18 cellular contexts compared by ENCODE assay signal in genomic region chr19:16611121-16611520, GRCh38. TPM values are rescaled to one million over a fixed set of nuclear protein-coding genes. Genes with fewer than 3 reads are reported as not detected.
DNase-seq lines count a peak whose midpoint lies in the region; ATAC-seq, FAIRE-seq and TF ChIP-seq lines count a peak whose summit lies in the region.
"Had no signal": no experiment of that assay in that cellular context is flagged by ENCODE, and none has a peak within 500 bp of the region (broad histone marks: within the 10 kb centered on the region; RNA-seq: fewer than 3 reads in every experiment).

No MANE protein-coding gene starts in this region.

- DNase-seq in HepG2 (ENCODE audit: low spot score) = no peak
- no peak for DNase-seq in T-helper 17 cell
- DNase-seq in lower lobe of right lung = peak; percentile 57
- DNase-seq in germinal center (ENCODE audit: low spot score) = no peak
- DNase-seq in mesenchymal stem cell = no peak
- DNase-seq: activated CD4-positive, alpha-beta T cell treated with anti-CD3 and anti-CD28 coated beads for 1 hour; activated CD8-positive, alpha-beta memory T cell treated with anti-CD3 and anti-CD28 coated beads, Interleukin-2, amount 50 U/mL, for 4 hours; activated naive CD4-positive, alpha-beta T cell treated with anti-CD3 and anti-CD28 coated beads for 36 hours; HFFc6; NCI-H146; NCI-H446; stomach had no signal

- CTCF ChIA-PET in HepG2 (lab: Yijun Ruan, JAX; ENCODE audit: low intra/inter-chr PET ratio, low total read pairs) = no interaction called here

- H3K23ac ChIP-seq in mesenchymal stem cell (ENCODE audit: low read length in 2 of 2) = no peak overlapping the region

- H2AFZ ChIP-seq in HepG2 (ENCODE audit: low read length) (no peak overlapping the region), mesenchymal stem cell (ENCODE audit: low read depth, low read length) (no peak overlapping the region)

- no peaks in the 10 kb centered on the region for H3K27me3 ChIP-seq in liver (ENCODE audit: control insufficient read depth in 4 of 4, insufficient read depth in 4 of 4, low read length in 3 of 4)
- H3K27me3 ChIP-seq in HepG2 (ENCODE audit: control insufficient read depth in 1 of 2, insufficient read depth in 2 of 2, low read length in 2 of 2) = no peaks in the 10 kb centered on the region
- no peaks in the 10 kb centered on the region for H3K27me3 ChIP-seq in lower lobe of right lung (ENCODE audit: low read depth)
- H3K27me3 ChIP-seq in mesenchymal stem cell (ENCODE audit: control insufficient read depth in 1 of 2, insufficient read depth in 1 of 2, low read length in 2 of 2) = no peaks in the 10 kb centered on the region
- H3K27me3 ChIP-seq: stomach had no signal

- no peak for ATAC-seq in HepG2
- no peak for ATAC-seq in T-helper 17 cell
- peak; percentile 84 to 86 for ATAC-seq in lower lobe of right lung
- ATAC-seq in HG03097 (IDR thresholded peaks at IDR 0.05; ENCODE audit: low FRiP score, unreplicated experiment) = no peak

- H3K36me3 ChIP-seq in liver (ENCODE audit: control insufficient read depth in 4 of 4, insufficient read depth in 3 of 4, low read depth in 1 of 4, low read length in 3 of 4) = no peaks in the 10 kb centered on the region
- no peaks in the 10 kb centered on the region; a peak in 1 of 5 replicates for H3K36me3 ChIP-seq in HepG2 (replicated peaks in 1 of 2; ENCODE audit: control insufficient read depth in 1 of 2, insufficient read depth in 2 of 2, low read length in 2 of 2)
- no peaks in the 10 kb centered on the region for H3K36me3 ChIP-seq in lower lobe of right lung
- peaks cover 4 to 7% of the 10 kb centered on the region in 2 experiments for H3K36me3 ChIP-seq in mesenchymal stem cell (ENCODE audit: control insufficient read depth in 1 of 2, insufficient read depth in 2 of 2, low read depth in 1 of 2, low read length in 2 of 2)
- H3K36me3 ChIP-seq: stomach had no signal

- TF ChIP-seq RAD21 in liver (IDR thresholded peaks at IDR 0.05) (no peak), HepG2 (CRISPR knock-in tag; IDR thresholded peaks at IDR 0.05) (no peak)

- no peak overlapping the region for H2BK15ac ChIP-seq in mesenchymal stem cell (ENCODE audit: low read depth, poor library complexity, severe bottlenecking)

- H3K4me2 ChIP-seq in HepG2 (ENCODE audit: low read depth, low read length) (no peak overlapping the region), mesenchymal stem cell (ENCODE audit: low read length, poor library complexity, severe bottlenecking) (no peak overlapping the region)

- no peak for TF ChIP-seq EP300 in HepG2 (IDR thresholded peaks at IDR 0.05; ENCODE audit: low read depth in 2 of 2, low read length in 2 of 2)
- no peak for TF ChIP-seq EP300 in HepG2 (CRISPR knock-in tag; IDR thresholded peaks at IDR 0.05; ENCODE audit: borderline replicate concordance)

- TF ChIP-seq POLR2A in HepG2 (IDR thresholded peaks at IDR 0.05; ENCODE audit: insufficient read depth in 1 of 2, low read depth in 2 of 2, low read length in 2 of 2) = no peak

- no peak overlapping the region for H4K91ac ChIP-seq in mesenchymal stem cell (ENCODE audit: low read length)

- no peak for FAIRE-seq in HepG2 (lab: Jason Lieb, UNC)
- FAIRE-seq: G401.6, HTR-8/SVneo had no signal

- 95% methylated on average over 6 of the region's 6 CpGs for WGBS in liver
- WGBS in HepG2 (ENCODE audit: low lambda C conversion rate) = 98% methylated on average over 6 of the region's 6 CpGs
- WGBS in mesenchymal stem cell = 94% methylated on average over 4 of the region's 6 CpGs

- peak overlapping the region in 1 of 2 experiments; percentile 64 for H2BK12ac ChIP-seq in mesenchymal stem cell (ENCODE audit: low read length in 2 of 2)

- no peak overlapping the region for H2AK5ac ChIP-seq in mesenchymal stem cell (ENCODE audit: low read length, severe bottlenecking)

- H2BK5ac ChIP-seq in mesenchymal stem cell (ENCODE audit: low read depth, low read length, poor library complexity, severe bottlenecking) = no peak overlapping the region

- no peak overlapping the region for H4K8ac ChIP-seq in mesenchymal stem cell (ENCODE audit: low read length)

- BruUV-seq in HepG2 (replicated peaks; lab: Mats Ljungman, UMichigan) = no TSS peak

- POLR2A ChIA-PET in HepG2 (lab: Yijun Ruan, JAX) = no interaction called here

- H3K4me3 ChIP-seq in liver (ENCODE audit: low read depth in 1 of 3, low read length in 3 of 3) (no peak overlapping the region), HepG2 (replicated peaks in 1 of 3; ENCODE audit: insufficient read depth in 1 of 3, low read depth in 2 of 3, low read length in 3 of 3) (no peak overlapping the region), lower lobe of right lung (no peak overlapping the region), mesenchymal stem cell (ENCODE audit: insufficient read depth in 1 of 2, low read depth in 1 of 2, low read length in 2 of 2) (no peak overlapping the region)
- H3K4me3 ChIP-seq: stomach had no signal

- peaks cover 32% of the 10 kb centered on the region for H3K4me1 Mint-ChIP-seq in T-helper 17 cell

- no peak overlapping the region for H3K18ac ChIP-seq in mesenchymal stem cell (ENCODE audit: low read depth in 1 of 2, low read length in 2 of 2)

- H3K4me1 ChIP-seq in liver (ENCODE audit: control insufficient read depth in 4 of 4, insufficient read depth in 4 of 4, low read length in 3 of 4) (peaks cover 0 to 26% (median 11%) of the 10 kb centered on the region in 4 donors), HepG2 (ENCODE audit: insufficient read depth, low read length) (no peaks in the 10 kb centered on the region), lower lobe of right lung (peaks cover 75% of the 10 kb centered on the region), mesenchymal stem cell (ENCODE audit: control insufficient read depth, insufficient read depth, low read depth, low read length) (peaks cover 13% of the 10 kb centered on the region)

- H2BK120ac ChIP-seq in mesenchymal stem cell (ENCODE audit: low read depth, low read length) = no peak overlapping the region

- H3K27ac Mint-ChIP-seq in T-helper 17 cell = peak overlapping the region; percentile 24
- H3K27ac Mint-ChIP-seq: activated naive CD4-positive, alpha-beta T cell treated with anti-CD3 and anti-CD28 coated beads for 36 hours; HFFc6 had no signal

- intact Hi-C loops in HepG2 (cut with micrococcal nuclease; ENCODE audit: unreplicated experiment) (no loop called here), lower lobe of right lung (cut with DNase I) (no loop called here)

- H3K9ac ChIP-seq in liver (ENCODE audit: low read depth in 1 of 2, low read length in 2 of 2) (no peak overlapping the region), HepG2 (ENCODE audit: insufficient read depth, low read depth, low read length) (no peak overlapping the region), mesenchymal stem cell (ENCODE audit: low read length) (no peak overlapping the region)

- peaks cover 22% of the 10 kb centered on the region for H3K79me1 ChIP-seq in mesenchymal stem cell (replicated peaks; ENCODE audit: low read length, poor library complexity, severe bottlenecking)

- H3K27ac ChIP-seq in liver (ENCODE audit: low read depth in 1 of 2, low read length in 2 of 2) (peak overlapping the region; percentile 41 to 57), HepG2 (ENCODE audit: extremely low read length, insufficient read depth, low read length) (no peak overlapping the region), lower lobe of right lung (no peak overlapping the region), mesenchymal stem cell (ENCODE audit: low read length, poor library complexity, severe bottlenecking) (no peak overlapping the region)
- H3K27ac ChIP-seq: stomach had no signal

- TF ChIP-seq CTCF in liver (IDR thresholded peaks at IDR 0.05; ENCODE audit: low read depth, low read length, missing input control) (no peak), HepG2 (CRISPR knock-in tag; IDR thresholded peaks at IDR 0.05) (no peak), lower lobe of right lung (IDR thresholded peaks at IDR 0.05) (no peak)

- H3K9me3 ChIP-seq in liver (ENCODE audit: control insufficient read depth in 4 of 4, low read length in 3 of 4) (no peaks in the 10 kb centered on the region), HepG2 (ENCODE audit: low read length) (no peaks in the 10 kb centered on the region), T-helper 17 cell (ENCODE audit: control insufficient read depth, low read length, poor library complexity, severe bottlenecking) (no peaks in the 10 kb centered on the region), lower lobe of right lung (no peaks in the 10 kb centered on the region), mesenchymal stem cell (ENCODE audit: control insufficient read depth, low read length) (no peaks in the 10 kb centered on the region)
- H3K9me3 ChIP-seq: stomach had no signal

- no peaks in the 10 kb centered on the region for H3K27me3 Mint-ChIP-seq in T-helper 17 cell

- in situ Hi-C loops in HepG2 (cut with HindIII; ENCODE audit: extremely low pct_ligation_motif_present, low pct_unique_long_range_greater_than_20kb) = no loop called here

- H3K4ac ChIP-seq in mesenchymal stem cell (ENCODE audit: low read depth in 1 of 2, low read length in 2 of 2) = no peak overlapping the region

- no peaks in the 10 kb centered on the region for H3K36me3 Mint-ChIP-seq in T-helper 17 cell (ENCODE audit: low read depth)
- H3K36me3 Mint-ChIP-seq: brain had no signal

- H3K79me2 ChIP-seq in HepG2 (ENCODE audit: insufficient read depth, low read length) = peaks cover 87% of the 10 kb centered on the region

- no peak overlapping the region for H3K4me3 Mint-ChIP-seq in T-helper 17 cell
- H3K4me3 Mint-ChIP-seq: activated naive CD4-positive, alpha-beta T cell treated with anti-CD3 and anti-CD28 coated beads for 36 hours; brain; HFFc6; neural crest cell had no signal

- peaks cover 11% of the 10 kb centered on the region; the same call in 1 of the 2 replicates for H4K20me1 ChIP-seq in HepG2 (ENCODE audit: insufficient read depth, low read length)

- H3K14ac ChIP-seq in mesenchymal stem cell (ENCODE audit: low read length in 2 of 2) = no peak overlapping the region

RNA-seq across cellular contexts. Expression of gene MED26, which starts 16.9 kb away (rescaled TPM):
- 1 to 10 TPM; 3.4 to 3.8 TPM for total RNA-seq in liver
- polyA plus RNA-seq in liver = 1 to 10 TPM; 1.5 to 3.0 TPM
- total RNA-seq in HepG2 (2016; rRNA removed; fragmentation: Illumina TruSeq; extraction: Trizol) = 3.3 and 3.8 TPM in 2 replicates
- 0.88 and 1.1 TPM in 2 replicates for total RNA-seq in HepG2 (2016; cell fraction: cytosol; rRNA removed; fragmentation: Illumina TruSeq; extraction: Trizol; ENCODE audit: low read depth)
- total RNA-seq in HepG2 (2016; cell fraction: insoluble cytoplasmic fraction; rRNA removed; fragmentation: Illumina TruSeq; extraction: Trizol) = 2.3 and 2.9 TPM in 2 replicates
- total RNA-seq in HepG2 (2016; cell fraction: membrane; rRNA removed; fragmentation: Illumina TruSeq; extraction: Trizol) = 2.2 and 2.5 TPM in 2 replicates
- total RNA-seq in HepG2 (2016; cell fraction: nucleus; rRNA removed; fragmentation: Illumina TruSeq; extraction: Trizol) = 4.4 and 6.8 TPM in 2 replicates
- 3.3 and 3.5 TPM in 2 replicates for polyA plus RNA-seq in HepG2 (2011; rRNA removed)
- polyA plus RNA-seq in HepG2 (2011; cell fraction: cytosol; rRNA removed) = 2.7 and 3.7 TPM in 2 replicates
- 4.2 and 6.4 TPM in 2 replicates for polyA plus RNA-seq in HepG2 (2011; cell fraction: nucleus; rRNA removed)
- 3.0 and 3.2 TPM in 2 replicates for polyA plus RNA-seq in HepG2 (2012)
- 0.35 and 0.40 TPM in 2 replicates for polyA plus RNA-seq in HepG2 (2016; cell fraction: cytosol; fragmentation: Illumina TruSeq; extraction: Trizol; ENCODE audit: low read depth)
- polyA plus RNA-seq in HepG2 (2016; cell fraction: insoluble cytoplasmic fraction; fragmentation: Illumina TruSeq; extraction: Trizol; ENCODE audit: low read depth) = 3.6 and 5.3 TPM in 2 replicates
- 1.6 and 1.7 TPM in 2 replicates for polyA plus RNA-seq in HepG2 (2016; cell fraction: membrane; fragmentation: Illumina TruSeq; extraction: Trizol; ENCODE audit: low read depth)
- 6.4 and 8.6 TPM in 2 replicates for polyA plus RNA-seq in HepG2 (2016; cell fraction: nucleus; fragmentation: Illumina TruSeq; extraction: Trizol; ENCODE audit: insufficient read depth, low read depth)
- 12.3 and 16.1 TPM in 2 replicates for polyA minus RNA-seq in HepG2 (2011; rRNA and poly(A)+ RNA removed; ENCODE audit: low replicate concordance)
- polyA minus RNA-seq in HepG2 (2011; cell fraction: cytosol; rRNA and poly(A)+ RNA removed) = 4.7 and 5.5 TPM in 2 replicates
- polyA minus RNA-seq in HepG2 (2011; cell fraction: nucleus; rRNA and poly(A)+ RNA removed) = 14.0 and 19.3 TPM in 2 replicates
- total RNA-seq in T-helper 17 cell = 10 to 100 TPM; 36.4 to 41.8 TPM
- 11.1 TPM for total RNA-seq in lower lobe of right lung
- 4.5 TPM for polyA plus RNA-seq in mesenchymal stem cell (2013, experiment 1 of 2)
- 4.4 TPM for polyA plus RNA-seq in mesenchymal stem cell (2013, experiment 2 of 2)

RNA-seq across cellular contexts. Expression of gene SLC35E1, which starts 38.9 kb away (rescaled TPM):
- 10 to 100 TPM; 12.1 to 20.5 TPM for total RNA-seq in liver
- 10 to 100 TPM; 11.2 to 12.1 TPM for polyA plus RNA-seq in liver
- 17.2 and 21.2 TPM in 2 replicates for total RNA-seq in HepG2 (2016; rRNA removed; fragmentation: Illumina TruSeq; extraction: Trizol)
- 6.0 and 7.6 TPM in 2 replicates for total RNA-seq in HepG2 (2016; cell fraction: cytosol; rRNA removed; fragmentation: Illumina TruSeq; extraction: Trizol; ENCODE audit: low read depth)
- total RNA-seq in HepG2 (2016; cell fraction: insoluble cytoplasmic fraction; rRNA removed; fragmentation: Illumina TruSeq; extraction: Trizol) = 15.6 and 20.2 TPM in 2 replicates
- total RNA-seq in HepG2 (2016; cell fraction: membrane; rRNA removed; fragmentation: Illumina TruSeq; extraction: Trizol) = 18.9 and 19.7 TPM in 2 replicates
- total RNA-seq in HepG2 (2016; cell fraction: nucleus; rRNA removed; fragmentation: Illumina TruSeq; extraction: Trizol) = 18.5 and 21.4 TPM in 2 replicates
- polyA plus RNA-seq in HepG2 (2011; rRNA removed) = 46.5 and 48.0 TPM in 2 replicates
- 31.6 and 37.8 TPM in 2 replicates for polyA plus RNA-seq in HepG2 (2011; cell fraction: cytosol; rRNA removed)
- 26.3 and 38.8 TPM in 2 replicates for polyA plus RNA-seq in HepG2 (2011; cell fraction: nucleus; rRNA removed)
- polyA plus RNA-seq in HepG2 (2012) = 25.6 and 26.5 TPM in 2 replicates
- 5.7 and 6.3 TPM in 2 replicates for polyA plus RNA-seq in HepG2 (2016; cell fraction: cytosol; fragmentation: Illumina TruSeq; extraction: Trizol; ENCODE audit: low read depth)
- 16.1 and 22.5 TPM in 2 replicates for polyA plus RNA-seq in HepG2 (2016; cell fraction: insoluble cytoplasmic fraction; fragmentation: Illumina TruSeq; extraction: Trizol; ENCODE audit: low read depth)
- 20.6 and 22.2 TPM in 2 replicates for polyA plus RNA-seq in HepG2 (2016; cell fraction: membrane; fragmentation: Illumina TruSeq; extraction: Trizol; ENCODE audit: low read depth)
- 45.9 and 46.6 TPM in 2 replicates for polyA plus RNA-seq in HepG2 (2016; cell fraction: nucleus; fragmentation: Illumina TruSeq; extraction: Trizol; ENCODE audit: insufficient read depth, low read depth)
- 181 and 185 TPM in 2 replicates for polyA minus RNA-seq in HepG2 (2011; rRNA and poly(A)+ RNA removed; ENCODE audit: low replicate concordance)
- 33.0 and 39.5 TPM in 2 replicates for polyA minus RNA-seq in HepG2 (2011; cell fraction: cytosol; rRNA and poly(A)+ RNA removed)
- polyA minus RNA-seq in HepG2 (2011; cell fraction: nucleus; rRNA and poly(A)+ RNA removed) = 24.8 and 31.7 TPM in 2 replicates
- total RNA-seq in T-helper 17 cell = 10 to 100 TPM; 68.1 to 75.9 TPM
- total RNA-seq in lower lobe of right lung = 47.3 TPM
- 65.2 TPM for polyA plus RNA-seq in mesenchymal stem cell (2013, experiment 1 of 2)
- polyA plus RNA-seq in mesenchymal stem cell (2013, experiment 2 of 2) = 65.7 TPM

RNA-seq across cellular contexts. Expression of gene SMIM7, which starts 48.8 kb away (rescaled TPM):
- total RNA-seq in liver = 10 to 100 TPM; 35.2 to 50.1 TPM
- 10 to 100 TPM; 43.6 to 81.8 TPM for polyA plus RNA-seq in liver
- total RNA-seq in HepG2 (2016; rRNA removed; fragmentation: Illumina TruSeq; extraction: Trizol) = 67.4 and 74.9 TPM in 2 replicates
- 22.7 and 23.8 TPM in 2 replicates for total RNA-seq in HepG2 (2016; cell fraction: cytosol; rRNA removed; fragmentation: Illumina TruSeq; extraction: Trizol; ENCODE audit: low read depth)
- total RNA-seq in HepG2 (2016; cell fraction: insoluble cytoplasmic fraction; rRNA removed; fragmentation: Illumina TruSeq; extraction: Trizol) = 70.2 and 82.6 TPM in 2 replicates
- total RNA-seq in HepG2 (2016; cell fraction: membrane; rRNA removed; fragmentation: Illumina TruSeq; extraction: Trizol) = 40.7 and 44.7 TPM in 2 replicates
- total RNA-seq in HepG2 (2016; cell fraction: nucleus; rRNA removed; fragmentation: Illumina TruSeq; extraction: Trizol) = 59.0 and 59.2 TPM in 2 replicates
- 54.7 and 55.7 TPM in 2 replicates for polyA plus RNA-seq in HepG2 (2011; rRNA removed)
- polyA plus RNA-seq in HepG2 (2011; cell fraction: cytosol; rRNA removed) = 48.4 and 57.9 TPM in 2 replicates
- polyA plus RNA-seq in HepG2 (2011; cell fraction: nucleus; rRNA removed) = 29.8 and 32.8 TPM in 2 replicates
- polyA plus RNA-seq in HepG2 (2012) = 35.2 and 40.9 TPM in 2 replicates
- 23.3 and 26.2 TPM in 2 replicates for polyA plus RNA-seq in HepG2 (2016; cell fraction: cytosol; fragmentation: Illumina TruSeq; extraction: Trizol; ENCODE audit: low read depth)
- 69.8 and 76.9 TPM in 2 replicates for polyA plus RNA-seq in HepG2 (2016; cell fraction: insoluble cytoplasmic fraction; fragmentation: Illumina TruSeq; extraction: Trizol; ENCODE audit: low read depth)
- 35.1 and 42.6 TPM in 2 replicates for polyA plus RNA-seq in HepG2 (2016; cell fraction: membrane; fragmentation: Illumina TruSeq; extraction: Trizol; ENCODE audit: low read depth)
- 93.6 and 97.3 TPM in 2 replicates for polyA plus RNA-seq in HepG2 (2016; cell fraction: nucleus; fragmentation: Illumina TruSeq; extraction: Trizol; ENCODE audit: insufficient read depth, low read depth)
- 48.4 and 75.2 TPM in 2 replicates for polyA minus RNA-seq in HepG2 (2011; rRNA and poly(A)+ RNA removed; ENCODE audit: low replicate concordance)
- 21.3 and 23.3 TPM in 2 replicates for polyA minus RNA-seq in HepG2 (2011; cell fraction: cytosol; rRNA and poly(A)+ RNA removed)
- polyA minus RNA-seq in HepG2 (2011; cell fraction: nucleus; rRNA and poly(A)+ RNA removed) = 58.6 and 66.2 TPM in 2 replicates
- 10 to 100 TPM; 60.7 to 70.2 TPM for total RNA-seq in T-helper 17 cell
- 70.5 TPM for total RNA-seq in lower lobe of right lung
- 67.8 TPM for polyA plus RNA-seq in mesenchymal stem cell (2013, experiment 1 of 2)
- polyA plus RNA-seq in mesenchymal stem cell (2013, experiment 2 of 2) = 69.3 TPM

RNA-seq across cellular contexts. Expression of gene TMEM38A, which starts 49.8 kb away (rescaled TPM):
- 1 to 10 TPM; 3.1 to 3.8 TPM for total RNA-seq in liver
- 1 to 10 TPM; 4.1 to 6.2 TPM for polyA plus RNA-seq in liver
- 1.7 and 4.8 TPM in 2 replicates for total RNA-seq in HepG2 (2016; rRNA removed; fragmentation: Illumina TruSeq; extraction: Trizol)
- total RNA-seq in HepG2 (2016; cell fraction: cytosol; rRNA removed; fragmentation: Illumina TruSeq; extraction: Trizol; ENCODE audit: low read depth) = 13.4 and 14.4 TPM in 2 replicates
- 1.0 and 3.2 TPM in 2 replicates for total RNA-seq in HepG2 (2016; cell fraction: insoluble cytoplasmic fraction; rRNA removed; fragmentation: Illumina TruSeq; extraction: Trizol)
- 5.8 and 6.7 TPM in 2 replicates for total RNA-seq in HepG2 (2016; cell fraction: membrane; rRNA removed; fragmentation: Illumina TruSeq; extraction: Trizol)
- 2.9 and 3.9 TPM in 2 replicates for total RNA-seq in HepG2 (2016; cell fraction: nucleus; rRNA removed; fragmentation: Illumina TruSeq; extraction: Trizol)
- 6.8 and 7.7 TPM in 2 replicates for polyA plus RNA-seq in HepG2 (2011; rRNA removed)
- polyA plus RNA-seq in HepG2 (2011; cell fraction: cytosol; rRNA removed) = 5.6 and 7.1 TPM in 2 replicates
- 3.8 and 5.7 TPM in 2 replicates for polyA plus RNA-seq in HepG2 (2011; cell fraction: nucleus; rRNA removed)
- 3.0 and 6.9 TPM in 2 replicates for polyA plus RNA-seq in HepG2 (2012)
- 4.3 and 4.4 TPM in 2 replicates for polyA plus RNA-seq in HepG2 (2016; cell fraction: cytosol; fragmentation: Illumina TruSeq; extraction: Trizol; ENCODE audit: low read depth)
- 2.5 and 2.6 TPM in 2 replicates for polyA plus RNA-seq in HepG2 (2016; cell fraction: insoluble cytoplasmic fraction; fragmentation: Illumina TruSeq; extraction: Trizol; ENCODE audit: low read depth)
- polyA plus RNA-seq in HepG2 (2016; cell fraction: membrane; fragmentation: Illumina TruSeq; extraction: Trizol; ENCODE audit: low read depth) = 5.6 and 5.9 TPM in 2 replicates
- polyA plus RNA-seq in HepG2 (2016; cell fraction: nucleus; fragmentation: Illumina TruSeq; extraction: Trizol; ENCODE audit: insufficient read depth, low read depth) = 5.2 TPM in 2 replicates
- polyA minus RNA-seq in HepG2 (2011; rRNA and poly(A)+ RNA removed; ENCODE audit: low replicate concordance) = 30.6 and 58.3 TPM in 2 replicates
- 2.2 and 6.2 TPM in 2 replicates for polyA minus RNA-seq in HepG2 (2011; cell fraction: cytosol; rRNA and poly(A)+ RNA removed)
- 4.1 and 7.3 TPM in 2 replicates for polyA minus RNA-seq in HepG2 (2011; cell fraction: nucleus; rRNA and poly(A)+ RNA removed)
- total RNA-seq in T-helper 17 cell = under 1 TPM; 0.27 to 0.42 TPM
- 7.1 TPM for total RNA-seq in lower lobe of right lung
- 0.95 TPM for polyA plus RNA-seq in mesenchymal stem cell (2013, experiment 1 of 2)
- polyA plus RNA-seq in mesenchymal stem cell (2013, experiment 2 of 2) = 0.93 TPM

Comparison
In these comparisons a context has a peak if more than half of its experiments do, and no peak if none do; other contexts are left out.
1. H3K27ac ChIP-seq: peak in liver (2 of 2); none in HepG2 (single experiment), lower lobe of right lung (single experiment) and mesenchymal stem cell (single experiment).
2. ATAC-seq: peak in lower lobe of right lung (2 of 2); none in HepG2 (single experiment), T-helper 17 cell (single experiment) and HG03097 (single experiment).